Comparison of ENCODE assay signal across 9 cellular contexts in genomic region chr1:42847721-42848470, GRCh38. TPM values are rescaled to one million over a fixed set of nuclear protein-coding genes. Genes with fewer than 3 reads are reported as not detected.
DNase-seq lines count a peak whose midpoint lies in the region; ATAC-seq and TF ChIP-seq lines count a peak whose summit lies in the region.
"Had no signal": no experiment of that assay in that cellular context is flagged by ENCODE, and none has a peak within 500 bp of the region (broad histone marks: within the 10 kb centered on the region; RNA-seq: fewer than 3 reads in every experiment).

No MANE protein-coding gene starts in this region.

- H3K4me3 ChIP-seq in left ventricle myocardium inferior (peak overlapping the region; percentile 94), iPS-18a (ENCODE audit: low read length) (peak overlapping the region; percentile 68), subcutaneous abdominal adipose tissue (ENCODE audit: low read depth in 1 of 5, low read length in 5 of 5) (peak overlapping the region in 3 of 5 donors; percentile 85 to 89 (median 87))

- ATAC-seq in Right ventricle myocardium superior (ENCODE audit: poor library complexity), result no peak
- no peak for ATAC-seq in GM19351 (IDR thresholded peaks at IDR 0.05; ENCODE audit: unreplicated experiment)

- TF ChIP-seq CTCF in left ventricle myocardium inferior (IDR thresholded peaks at IDR 0.05; ENCODE audit: borderline replicate concordance), result no peak

- H3K36me3 ChIP-seq in left ventricle myocardium inferior (peaks cover 35% of the 10 kb centered on the region), iPS-18a (ENCODE audit: control insufficient read depth, low read depth, low read length) (peaks cover 27% of the 10 kb centered on the region), subcutaneous abdominal adipose tissue (ENCODE audit: control insufficient read depth in 5 of 5, insufficient read depth in 5 of 5, low read length in 5 of 5) (peaks cover 5 to 40% (median 25%) of the 10 kb centered on the region in 5 donors)

- H3K27me3 ChIP-seq in left ventricle myocardium inferior (ENCODE audit: low read depth) (no peaks in the 10 kb centered on the region), iPS-18a (ENCODE audit: control insufficient read depth, insufficient read depth, low read length) (no peaks in the 10 kb centered on the region), subcutaneous abdominal adipose tissue (ENCODE audit: control insufficient read depth in 5 of 5, insufficient read depth in 4 of 5, low read length in 5 of 5) (no peaks in the 10 kb centered on the region)

- H3K9ac ChIP-seq in iPS-18a (ENCODE audit: low read length) (peak overlapping the region; percentile 77), subcutaneous abdominal adipose tissue (ENCODE audit: low read length in 5 of 5) (peak overlapping the region in 1 of 5 donors; percentile 97)

- H3K9me3 ChIP-seq in left ventricle myocardium inferior (replicated peaks), result peaks cover 19% of the 10 kb centered on the region
- no peaks in the 10 kb centered on the region for H3K9me3 ChIP-seq in iPS-18a (ENCODE audit: control insufficient read depth, low read depth, low read length)
- H3K9me3 ChIP-seq in subcutaneous abdominal adipose tissue (ENCODE audit: control insufficient read depth in 5 of 5, low read length in 5 of 5), result peaks cover 4 to 9% (median 8%) of the 10 kb centered on the region in 5 donors

- DNase-seq in left ventricle myocardium inferior (no peak), Right ventricle myocardium superior (no peak), NCI-H1417 (lab: John Stamatoyannopoulos, UW) (no peak)
- DNase-seq in activated CD4-positive, alpha-beta T cell treated with anti-CD3 and anti-CD28 coated beads, Interleukin-2, amount 50 U/mL, for 48 hours, result peak; percentile 30 to 34
- DNase-seq in activated CD8-positive, alpha-beta memory T cell treated with anti-CD3 and anti-CD28 coated beads, Interleukin-2, amount 50 U/mL, for 4 hours, result no peak
- DNase-seq: NCI-H524 had no signal

- H3K4me1 ChIP-seq in left ventricle myocardium inferior (peaks cover 38% of the 10 kb centered on the region), iPS-18a (ENCODE audit: control insufficient read depth, low read depth, low read length) (peaks cover 12% of the 10 kb centered on the region), subcutaneous abdominal adipose tissue (ENCODE audit: control insufficient read depth in 5 of 5, insufficient read depth in 5 of 5, low read length in 5 of 5) (peaks cover 2 to 28% (median 25%) of the 10 kb centered on the region in 5 donors)

- intact Hi-C loops in left ventricle myocardium inferior (cut with micrococcal nuclease), result loop anchor here (5.0 kb wide), 1 partner anchor 81 kb away; the partner anchor contains the start of genes C1orf50 and P3H1
- intact Hi-C loops in Right ventricle myocardium superior (cut with DNase I), result no loop called here

- H3K27ac ChIP-seq in left ventricle myocardium inferior (replicated peaks) (no peak overlapping the region), iPS-18a (ENCODE audit: low read length) (no peak overlapping the region), subcutaneous abdominal adipose tissue (ENCODE audit: low read depth, low read length) (no peak overlapping the region)

RNA-seq across cellular contexts. Expression of gene ZNF691, which starts 1.5 kb away (rescaled TPM):
- total RNA-seq in left ventricle myocardium inferior (8.9 TPM), Right ventricle myocardium superior (8.5 TPM)

RNA-seq across cellular contexts. Expression of gene SVBP, which starts 30.7 kb away (rescaled TPM):
- total RNA-seq in left ventricle myocardium inferior (10.9 TPM), Right ventricle myocardium superior (9.6 TPM)

RNA-seq across cellular contexts. Expression of gene ERMAP, which starts 31.0 kb away (rescaled TPM):
- total RNA-seq in left ventricle myocardium inferior (4.7 TPM), Right ventricle myocardium superior (3.6 TPM)

Comparison
In these comparisons a context has a peak if more than half of its experiments do, and no peak if none do; other contexts are left out.
1. DNase-seq: peak in activated CD4-positive, alpha-beta T cell treated with anti-CD3 and anti-CD28 coated beads, Interleukin-2, amount 50 U/mL, for 48 hours (2 of 2); none in left ventricle myocardium inferior (single experiment), Right ventricle myocardium superior (single experiment), NCI-H1417 (0 of 3) and activated CD8-positive, alpha-beta memory T cell treated with anti-CD3 and anti-CD28 coated beads, Interleukin-2, amount 50 U/mL, for 4 hours (single experiment).
2. Peak in every context shown above with its lines, with median percentiles within 50 percentile points of each other: H3K4me3 ChIP-seq.